2 cellular contexts compared by ENCODE assay signal in genomic region chr17:29005562-29005887, GRCh38.
TF ChIP-seq lines count a peak whose summit lies in the region.

No MANE protein-coding gene starts in this region.

TF ChIP-seq in SK-N-SH, 30 proteins besides CTCF, POLR2A, EP300 and RAD21:
- TF ChIP-seq MEF2A (IDR thresholded peaks at IDR 0.05; ENCODE audit: borderline replicate concordance, low read depth) = no peak
- no peak for TF ChIP-seq EZH2phosphoT487 (IDR thresholded peaks at IDR 0.05; ENCODE audit: borderline replicate concordance, low read depth)
- no peak for TF ChIP-seq RXRA (IDR thresholded peaks at IDR 0.05; ENCODE audit: borderline replicate concordance, low read depth)
- no peak for TF ChIP-seq RCOR1 (IDR thresholded peaks at IDR 0.05; ENCODE audit: low read length)
- TF ChIP-seq FOXJ3 (CRISPR knock-in tag; IDR thresholded peaks at IDR 0.05) = no peak

TF ChIP-seq in SK-N-SH treated with all-trans-retinoic acid at 6 μM for 48 hours, 23 proteins besides CTCF, POLR2A, EP300 and RAD21:
- TF ChIP-seq ARNTL (CRISPR knock-in tag; IDR thresholded peaks at IDR 0.05; ENCODE audit: borderline replicate concordance, low read depth) (no peak), ZFP30 (CRISPR knock-in tag; IDR thresholded peaks at IDR 0.05) (no peak), ZNF565 (CRISPR knock-in tag; conservative IDR thresholded peaks at IDR 0.05; ENCODE audit: low read depth) (no peak), ZFP3 (CRISPR knock-in tag; IDR thresholded peaks at IDR 0.05) (no peak), POU6F1 (CRISPR knock-in tag; IDR thresholded peaks at IDR 0.05; ENCODE audit: borderline replicate concordance, low read depth) (no peak), ZNF70 (CRISPR knock-in tag; IDR thresholded peaks at IDR 0.05) (no peak), GLIS3 (CRISPR knock-in tag; IDR thresholded peaks at IDR 0.05) (no peak)
- TF ChIP-seq, protein P1, sequence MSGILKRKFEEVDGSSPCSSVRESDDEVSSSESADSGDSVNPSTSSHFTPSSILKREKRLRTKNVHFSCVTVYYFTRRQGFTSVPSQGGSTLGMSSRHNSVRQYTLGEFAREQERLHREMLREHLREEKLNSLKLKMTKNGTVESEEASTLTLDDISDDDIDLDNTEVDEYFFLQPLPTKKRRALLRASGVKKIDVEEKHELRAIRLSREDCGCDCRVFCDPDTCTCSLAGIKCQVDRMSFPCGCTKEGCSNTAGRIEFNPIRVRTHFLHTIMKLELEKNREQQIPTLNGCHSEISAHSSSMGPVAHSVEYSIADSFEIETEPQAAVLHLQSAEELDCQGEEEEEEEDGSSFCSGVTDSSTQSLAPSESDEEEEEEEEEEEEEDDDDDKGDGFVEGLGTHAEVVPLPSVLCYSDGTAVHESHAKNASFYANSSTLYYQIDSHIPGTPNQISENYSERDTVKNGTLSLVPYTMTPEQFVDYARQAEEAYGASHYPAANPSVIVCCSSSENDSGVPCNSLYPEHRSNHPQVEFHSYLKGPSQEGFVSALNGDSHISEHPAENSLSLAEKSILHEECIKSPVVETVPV (CRISPR knock-in tag; IDR thresholded peaks at IDR 0.05) = no peak
